ENCODE assay signal across 1 cellular context in genomic region chr10:43402880-43403452, GRCh38.
A peak's percentile ranks its signal among the peaks of the same experiment; 100 is the strongest.
TF ChIP-seq lines count a peak whose summit lies in the region.

No MANE protein-coding gene starts in this region.

TF ChIP-seq in K562, 482 proteins besides CTCF, POLR2A, EP300 and RAD21 (continued from another document):
- TF ChIP-seq E2F6 (IDR thresholded peaks at IDR 0.05; ENCODE audit: borderline replicate concordance in 1 of 2, extremely low read depth in 1 of 2, insufficient read depth in 1 of 2, insufficient read length in 1 of 2, low read depth in 1 of 2, low read length in 1 of 2, poor library complexity in 1 of 2, severe bottlenecking in 1 of 2) (peak in 1 of 2 experiments; percentile 47), RBM25 (IDR thresholded peaks at IDR 0.05; ENCODE audit: low read depth, low read length, severe bottlenecking) (no peak)
